Comparison of ENCODE assay signal across 27 cellular contexts in genomic region chr11:16278986-16279385, GRCh38.
"Had no signal": no experiment of that assay in that cellular context is flagged by ENCODE, and none has a peak within 500 bp of the region (broad histone marks: within the 10 kb centered on the region; RNA-seq: fewer than 3 reads in every experiment).

No MANE protein-coding gene starts in this region.

- H3K27me3 ChIP-seq: SJCRH30 had no signal

- H3K4me3 ChIP-seq: SJCRH30, SK-N-MC had no signal

- DNase-seq: activated CD4-positive, alpha-beta T cell treated with anti-CD3 and anti-CD28 coated beads, Interleukin-2, amount 10 ng/mL, durations not matched to agents 7 days and 5 days; activated CD4-positive, alpha-beta T cell treated with anti-CD3 and anti-CD28 coated beads, Interleukin-2, amount 50 U/mL, for 48 hours; activated CD8-positive, alpha-beta T cell treated with anti-CD3 and anti-CD28 coated beads, Interleukin-2, amount 10 ng/mL, durations not matched to agents 7 days and 5 days; activated gamma-delta T cell treated with Interleukin-2 at 50 U/mL for 16 hours; activated naive CD4-positive, alpha-beta T cell treated with anti-CD3 and anti-CD28 coated beads for 36 hours; activated T-cell treated with anti-CD3 and anti-CD28 coated beads, Interleukin-2, amount 50 U/mL, for 24 hours; anterior cingulate cortex; caudate nucleus; NCI-H1092 treated with DMSO at 0.1 percent for 48 hours; NCI-H1417; NCI-H146; NCI-H187 treated with DMSO at 0.1 percent for 48 hours; NCI-H2081; NCI-H2171 treated with DMSO at 0.1 percent for 48 hours; NCI-H2227 treated with DMSO at 0.1 percent for 48 hours; NCI-H446; NCI-H510A treated with DMSO at 0.1 percent for 48 hours; NCI-H526 treated with DMSO at 0.1 percent for 48 hours; SHP77; SJCRH30; T1000; WERI-Rb-1 had no signal

- FAIRE-seq: bronchial epithelial cell had no signal

- H3K9ac ChIP-seq: KMS-11 had no signal

- H3K27ac ChIP-seq: KMS-11, SJCRH30, SK-N-MC, WERI-Rb-1 had no signal

- H3K4me2 ChIP-seq: KMS-11 had no signal

- H3K9me3 ChIP-seq: SJCRH30 had no signal

- H3K36me3 ChIP-seq: SJCRH30, WERI-Rb-1 had no signal

- ATAC-seq: activated CD8-positive, alpha-beta T cell treated with anti-CD3 and anti-CD28 coated beads, Interleukin-2, amount 10 ng/mL, durations not matched to agents 7 days and 5 days; activated naive CD4-positive, alpha-beta T cell treated with anti-CD3 and anti-CD28 coated beads, Interleukin-2, amount 50 U/mL, for 72 hours; Panc1 had no signal
